29 cellular contexts compared by ENCODE assay signal in genomic region chr18:48203961-48204666, GRCh38.
A peak's percentile ranks its signal among the peaks of the same experiment; 100 is the strongest.
DNase-seq lines count a peak whose midpoint lies in the region; ATAC-seq and TF ChIP-seq lines count a peak whose summit lies in the region.
"Had no signal": no experiment of that assay in that cellular context is flagged by ENCODE, and none has a peak within 500 bp of the region (broad histone marks: within the 10 kb centered on the region; RNA-seq: fewer than 3 reads in every experiment).

No MANE protein-coding gene starts in this region.

- H3K9me3 Mint-ChIP-seq in CD4-positive, alpha-beta T cell, result no peaks in the 10 kb centered on the region
- H3K9me3 Mint-ChIP-seq: activated naive CD4-positive, alpha-beta T cell treated with anti-CD3 and anti-CD28 coated beads, Interleukin-2, amount 50 U/mL, for 72 hours; GM23338; nephron progenitor cell had no signal

- no peak overlapping the region for H3K4me3 ChIP-seq in epithelial cell of esophagus (ENCODE audit: low read length)
- H3K4me3 ChIP-seq: GM23338, lung, ovary, SJCRH30, suprapubic skin had no signal

- H3K9me3 ChIP-seq in CD4-positive, alpha-beta T cell (ENCODE audit: control insufficient read depth, low read length), result no peaks in the 10 kb centered on the region
- H3K9me3 ChIP-seq: Caco-2, ovary, SJCRH30, suprapubic skin had no signal

- H3K4me3 Mint-ChIP-seq in CD4-positive, alpha-beta T cell, result no peak overlapping the region
- H3K4me3 Mint-ChIP-seq: GM23338, nephron progenitor cell had no signal

- no peaks in the 10 kb centered on the region for H3K4me1 Mint-ChIP-seq in CD4-positive, alpha-beta T cell (ENCODE audit: low read depth)

- no peak overlapping the region for H3K27ac ChIP-seq in CD4-positive, alpha-beta T cell (ENCODE audit: low read depth, low read length)
- H3K27ac ChIP-seq: ovary, SJCRH30, suprapubic skin had no signal

- intact Hi-C loops in CD4-positive, alpha-beta T cell (cut with DNase I, micrococcal nuclease), result no loop called here

- peak; percentile 62 for ATAC-seq in omental fat pad (ENCODE audit: low FRiP score)
- ATAC-seq in CD4-positive, alpha-beta T cell (ENCODE audit: poor library complexity), result no peak
- ATAC-seq: activated naive CD4-positive, alpha-beta T cell treated with anti-CD3 and anti-CD28 coated beads, Interleukin-2, amount 50 U/mL, for 72 hours; GM23338; HepG2 had no signal

- no peaks in the 10 kb centered on the region for H3K36me3 Mint-ChIP-seq in CD4-positive, alpha-beta T cell (ENCODE audit: low read depth)
- H3K36me3 Mint-ChIP-seq: activated naive CD4-positive, alpha-beta T cell treated with anti-CD3 and anti-CD28 coated beads, Interleukin-2, amount 50 U/mL, for 72 hours had no signal

- TF ChIP-seq CTCF in epithelial cell of esophagus (IDR thresholded peaks at IDR 0.05; ENCODE audit: insufficient read depth, low read depth, low read length, missing control alignments) (no peak), omental fat pad (IDR thresholded peaks at IDR 0.05) (no peak)
- no peak for TF ChIP-seq CTCF in CD4-positive, alpha-beta T cell (IDR thresholded peaks at IDR 0.05)

- POLR2A ChIA-PET in CD4-positive, alpha-beta T cell (lab: Charles Lee), result no interaction called here

- peaks cover 58% of the 10 kb centered on the region for H3K27me3 Mint-ChIP-seq in CD4-positive, alpha-beta T cell

- CTCF ChIA-PET in CD4-positive, alpha-beta T cell (lab: Charles Lee), result no interaction called here

- peak; percentile 65 for DNase-seq in NCI-H2107 treated with DMSO at 0.1 percent for 48 hours (lab: John Stamatoyannopoulos, UW; ENCODE audit: unreplicated experiment)
- DNase-seq in NCI-H2107 (lab: John Stamatoyannopoulos, UW), result no peak
- DNase-seq in NCI-H2196 (lab: John Stamatoyannopoulos, UW; ENCODE audit: unreplicated experiment), result peak; percentile 44
- peak; percentile 59 for DNase-seq in epithelial cell of esophagus (ENCODE audit: low read depth)
- no peak for DNase-seq in omental fat pad (ENCODE audit: low spot score)
- DNase-seq in ureter (ENCODE audit: low spot score), result no peak
- no peak for DNase-seq in SW 1271 (lab: John Stamatoyannopoulos, UW)
- DNase-seq in CD4-positive, alpha-beta T cell, result no peak
- DNase-seq: 8988T; activated CD4-positive, alpha-beta T cell treated with anti-CD3 and anti-CD28 coated beads for 48 hours; C1 segment of cervical spinal cord; Caco-2; DND-41; effector CD8-positive, alpha-beta T cell; islet precursor cell; Kasumi-1; MV-4-11; NCI-H1436 treated with DMSO at 0.1 percent for 48 hours; NCI-H2171; NCI-H748 treated with DMSO at 0.1 percent for 48 hours; nephron progenitor cell; ovary; SJCRH30; stimulated activated naive CD4-positive, alpha-beta T cell had no signal

- no peak overlapping the region for H3K27ac Mint-ChIP-seq in CD4-positive, alpha-beta T cell
- H3K27ac Mint-ChIP-seq: activated naive CD4-positive, alpha-beta T cell treated with anti-CD3 and anti-CD28 coated beads, Interleukin-2, amount 50 U/mL, for 72 hours; GM23338; nephron progenitor cell had no signal

- peaks cover 11% of the 10 kb centered on the region for H3K27me3 ChIP-seq in CD4-positive, alpha-beta T cell (ENCODE audit: control insufficient read depth, insufficient read depth, low read length)
- H3K27me3 ChIP-seq: ovary, SJCRH30, suprapubic skin had no signal

Comparison
In these comparisons a context has a peak if more than half of its experiments do, and no peak if none do; other contexts are left out.
1. DNase-seq: peak in NCI-H2107 treated with DMSO at 0.1 percent for 48 hours (single experiment), NCI-H2196 (single experiment) and epithelial cell of esophagus (single experiment); none in NCI-H2107 (single experiment), omental fat pad (single experiment), ureter (single experiment), SW 1271 (0 of 2) and CD4-positive, alpha-beta T cell (0 of 10).